8 cellular contexts compared by ENCODE assay signal in genomic region chr9:5628183-5628529, GRCh38. TPM values are rescaled to one million over a fixed set of nuclear protein-coding genes. Genes with fewer than 3 reads are reported as not detected.
DNase-seq lines count a peak whose midpoint lies in the region; TF ChIP-seq lines count a peak whose summit lies in the region.

No MANE protein-coding gene starts in this region.

- peaks cover 54% of the 10 kb centered on the region for H3K4me1 Mint-ChIP-seq in T-helper 2 cell treated with Interferon-gamma antibody and Interleukin-4, amounts not matched to agents 5 μg/mL and 100 μg/mL, for 36 hours (ENCODE audit: low read depth)
- peaks cover 54% of the 10 kb centered on the region for H3K4me1 Mint-ChIP-seq in activated naive CD8-positive, alpha-beta T cell treated with anti-CD3 and anti-CD28 coated beads for 36 hours

- H3K4me3 ChIP-seq in kidney epithelial cell (ENCODE audit: low read depth, low read length) = peak overlapping the region; percentile 84

- DNase-seq in T-helper 2 cell treated with Interferon-gamma antibody and Interleukin-4, amounts not matched to agents 5 μg/mL and 100 μg/mL, for 36 hours (ENCODE audit: low spot score) = no peak
- DNase-seq in T-helper 2 cell (no peak), kidney epithelial cell (ENCODE audit: low read depth) (no peak), NCI-H2107 treated with DMSO at 0.1 percent for 48 hours (lab: John Stamatoyannopoulos, UW; ENCODE audit: unreplicated experiment) (no peak), NCI-H2171 (lab: John Stamatoyannopoulos, UW) (no peak), NCI-H1092 treated with DMSO at 0.1 percent for 48 hours (lab: John Stamatoyannopoulos, UW) (no peak)
- no peak for DNase-seq in activated naive CD8-positive, alpha-beta T cell treated with anti-CD3 and anti-CD28 coated beads for 36 hours

- no peaks in the 10 kb centered on the region for H3K9me3 Mint-ChIP-seq in T-helper 2 cell treated with Interferon-gamma antibody and Interleukin-4, amounts not matched to agents 5 μg/mL and 100 μg/mL, for 36 hours
- no peaks in the 10 kb centered on the region for H3K9me3 Mint-ChIP-seq in activated naive CD8-positive, alpha-beta T cell treated with anti-CD3 and anti-CD28 coated beads for 36 hours

- H3K27me3 ChIP-seq in kidney epithelial cell (ENCODE audit: control insufficient read depth, insufficient read depth, low read length) = no peaks in the 10 kb centered on the region

- H3K36me3 ChIP-seq in kidney epithelial cell (ENCODE audit: control insufficient read depth, insufficient read depth, low read length) = no peaks in the 10 kb centered on the region

- peak overlapping the region; percentile 85 for H3K27ac ChIP-seq in temporal lobe (ENCODE audit: low read depth, low read length)

- no peaks in the 10 kb centered on the region for H3K27me3 Mint-ChIP-seq in T-helper 2 cell treated with Interferon-gamma antibody and Interleukin-4, amounts not matched to agents 5 μg/mL and 100 μg/mL, for 36 hours (ENCODE audit: low read depth)
- H3K27me3 Mint-ChIP-seq in activated naive CD8-positive, alpha-beta T cell treated with anti-CD3 and anti-CD28 coated beads for 36 hours = no peaks in the 10 kb centered on the region

- H3K27ac Mint-ChIP-seq in T-helper 2 cell treated with Interferon-gamma antibody and Interleukin-4, amounts not matched to agents 5 μg/mL and 100 μg/mL, for 36 hours = peak overlapping the region; percentile 98
- H3K27ac Mint-ChIP-seq in activated naive CD8-positive, alpha-beta T cell treated with anti-CD3 and anti-CD28 coated beads for 36 hours = peak overlapping the region; percentile 98

- peak overlapping the region; percentile 95 for H3K4me3 Mint-ChIP-seq in T-helper 2 cell treated with Interferon-gamma antibody and Interleukin-4, amounts not matched to agents 5 μg/mL and 100 μg/mL, for 36 hours
- H3K4me3 Mint-ChIP-seq in activated naive CD8-positive, alpha-beta T cell treated with anti-CD3 and anti-CD28 coated beads for 36 hours = peak overlapping the region; percentile 98

- H3K36me3 Mint-ChIP-seq in T-helper 2 cell treated with Interferon-gamma antibody and Interleukin-4, amounts not matched to agents 5 μg/mL and 100 μg/mL, for 36 hours (ENCODE audit: low read depth) = peaks cover 14% of the 10 kb centered on the region
- peaks cover 18% of the 10 kb centered on the region for H3K36me3 Mint-ChIP-seq in activated naive CD8-positive, alpha-beta T cell treated with anti-CD3 and anti-CD28 coated beads for 36 hours

- no peak for TF ChIP-seq CTCF in kidney epithelial cell (IDR thresholded peaks at IDR 0.05; ENCODE audit: insufficient read depth, low read length, poor library complexity, severe bottlenecking)

RNA-seq across cellular contexts. Expression of gene RIC1, which starts 0.8 kb away (rescaled TPM):
- 10 to 100 TPM; 15.2 TPM for total RNA-seq in activated naive CD8-positive, alpha-beta T cell treated with anti-CD3 and anti-CD28 coated beads for 36 hours
- 15.7 and 16.8 TPM in 2 replicates for total RNA-seq in kidney epithelial cell
- 22.9 TPM for total RNA-seq in temporal lobe
